In the genomic region with DNA sequence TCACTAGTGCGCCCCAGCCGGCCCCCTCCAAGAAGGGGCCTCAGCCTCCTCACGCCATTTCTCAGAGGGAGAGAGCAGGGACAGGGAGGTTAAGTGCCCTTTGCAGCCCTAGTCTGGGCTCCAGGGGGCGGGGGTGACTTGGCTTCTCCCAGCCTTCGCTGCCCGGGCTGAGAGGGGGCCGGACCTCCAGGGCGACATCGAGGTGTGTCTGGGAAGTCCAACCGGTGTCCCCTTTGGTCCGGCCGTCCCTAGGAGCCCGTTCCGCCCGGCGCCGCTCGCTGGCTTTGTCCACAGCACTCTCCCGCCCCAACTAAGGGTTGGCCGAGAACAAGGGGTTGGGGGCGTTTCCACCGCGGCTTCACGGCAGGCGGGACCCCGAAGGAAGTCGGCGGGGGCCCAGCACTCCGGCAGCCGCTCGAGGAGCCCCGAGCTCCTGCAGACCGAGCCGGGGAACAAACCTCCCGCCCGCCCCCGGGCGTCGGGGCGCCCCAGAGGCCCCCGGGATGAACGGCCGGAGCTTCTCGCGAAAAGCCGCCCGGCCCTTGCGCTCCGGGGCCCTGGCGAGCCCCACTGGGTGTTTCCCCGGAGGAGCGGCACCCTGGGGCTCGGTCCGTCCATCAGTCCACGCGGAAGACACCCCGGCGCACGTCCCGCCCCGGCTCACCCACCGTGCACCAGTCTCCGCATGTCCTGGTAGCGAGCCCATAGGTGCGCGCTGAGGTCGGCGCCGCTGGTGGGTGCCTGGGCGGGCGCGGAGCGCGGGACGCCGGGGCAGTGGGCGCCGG, we compare ENCODE assay signal across 1 cellular context.
TF ChIP-seq lines count a peak whose summit lies in the region.

No MANE protein-coding gene starts in this region.

TF ChIP-seq in HepG2, 621 proteins besides CTCF, POLR2A, EP300 and RAD21 (continued from another document and continues in another):
- TF ChIP-seq, protein P1, sequence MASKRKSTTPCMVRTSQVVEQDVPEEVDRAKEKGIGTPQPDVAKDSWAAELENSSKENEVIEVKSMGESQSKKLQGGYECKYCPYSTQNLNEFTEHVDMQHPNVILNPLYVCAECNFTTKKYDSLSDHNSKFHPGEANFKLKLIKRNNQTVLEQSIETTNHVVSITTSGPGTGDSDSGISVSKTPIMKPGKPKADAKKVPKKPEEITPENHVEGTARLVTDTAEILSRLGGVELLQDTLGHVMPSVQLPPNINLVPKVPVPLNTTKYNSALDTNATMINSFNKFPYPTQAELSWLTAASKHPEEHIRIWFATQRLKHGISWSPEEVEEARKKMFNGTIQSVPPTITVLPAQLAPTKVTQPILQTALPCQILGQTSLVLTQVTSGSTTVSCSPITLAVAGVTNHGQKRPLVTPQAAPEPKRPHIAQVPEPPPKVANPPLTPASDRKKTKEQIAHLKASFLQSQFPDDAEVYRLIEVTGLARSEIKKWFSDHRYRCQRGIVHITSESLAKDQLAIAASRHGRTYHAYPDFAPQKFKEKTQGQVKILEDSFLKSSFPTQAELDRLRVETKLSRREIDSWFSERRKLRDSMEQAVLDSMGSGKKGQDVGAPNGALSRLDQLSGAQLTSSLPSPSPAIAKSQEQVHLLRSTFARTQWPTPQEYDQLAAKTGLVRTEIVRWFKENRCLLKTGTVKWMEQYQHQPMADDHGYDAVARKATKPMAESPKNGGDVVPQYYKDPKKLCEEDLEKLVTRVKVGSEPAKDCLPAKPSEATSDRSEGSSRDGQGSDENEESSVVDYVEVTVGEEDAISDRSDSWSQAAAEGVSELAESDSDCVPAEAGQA (IDR thresholded peaks at IDR 0.05; ENCODE audit: low read depth) = no peak
- TF ChIP-seq, protein P1 (CRISPR knock-in tag; IDR thresholded peaks at IDR 0.05; ENCODE audit: borderline replicate concordance) = no peak
- TF ChIP-seq SOX6 (IDR thresholded peaks at IDR 0.05) = no peak
- TF ChIP-seq SOX6 (CRISPR knock-in tag; IDR thresholded peaks at IDR 0.05) = no peak
- TF ChIP-seq CBX5 (CRISPR knock-in tag; IDR thresholded peaks at IDR 0.05; ENCODE audit: borderline replicate concordance) = no peak
- TF ChIP-seq WIZ (CRISPR knock-in tag; IDR thresholded peaks at IDR 0.05) = no peak
- TF ChIP-seq, protein P2, sequence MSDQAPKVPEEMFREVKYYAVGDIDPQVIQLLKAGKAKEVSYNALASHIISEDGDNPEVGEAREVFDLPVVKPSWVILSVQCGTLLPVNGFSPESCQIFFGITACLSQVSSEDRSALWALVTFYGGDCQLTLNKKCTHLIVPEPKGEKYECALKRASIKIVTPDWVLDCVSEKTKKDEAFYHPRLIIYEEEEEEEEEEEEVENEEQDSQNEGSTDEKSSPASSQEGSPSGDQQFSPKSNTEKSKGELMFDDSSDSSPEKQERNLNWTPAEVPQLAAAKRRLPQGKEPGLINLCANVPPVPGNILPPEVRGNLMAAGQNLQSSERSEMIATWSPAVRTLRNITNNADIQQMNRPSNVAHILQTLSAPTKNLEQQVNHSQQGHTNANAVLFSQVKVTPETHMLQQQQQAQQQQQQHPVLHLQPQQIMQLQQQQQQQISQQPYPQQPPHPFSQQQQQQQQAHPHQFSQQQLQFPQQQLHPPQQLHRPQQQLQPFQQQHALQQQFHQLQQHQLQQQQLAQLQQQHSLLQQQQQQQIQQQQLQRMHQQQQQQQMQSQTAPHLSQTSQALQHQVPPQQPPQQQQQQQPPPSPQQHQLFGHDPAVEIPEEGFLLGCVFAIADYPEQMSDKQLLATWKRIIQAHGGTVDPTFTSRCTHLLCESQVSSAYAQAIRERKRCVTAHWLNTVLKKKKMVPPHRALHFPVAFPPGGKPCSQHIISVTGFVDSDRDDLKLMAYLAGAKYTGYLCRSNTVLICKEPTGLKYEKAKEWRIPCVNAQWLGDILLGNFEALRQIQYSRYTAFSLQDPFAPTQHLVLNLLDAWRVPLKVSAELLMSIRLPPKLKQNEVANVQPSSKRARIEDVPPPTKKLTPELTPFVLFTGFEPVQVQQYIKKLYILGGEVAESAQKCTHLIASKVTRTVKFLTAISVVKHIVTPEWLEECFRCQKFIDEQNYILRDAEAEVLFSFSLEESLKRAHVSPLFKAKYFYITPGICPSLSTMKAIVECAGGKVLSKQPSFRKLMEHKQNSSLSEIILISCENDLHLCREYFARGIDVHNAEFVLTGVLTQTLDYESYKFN (CRISPR knock-in tag; conservative IDR thresholded peaks at IDR 0.05) = 0 out of 2 replicates have a peak, but pooled peaks have one; percentile 12
- TF ChIP-seq SMARCE1 (IDR thresholded peaks at IDR 0.05; ENCODE audit: borderline replicate concordance) = no peak
- TF ChIP-seq, protein P3, sequence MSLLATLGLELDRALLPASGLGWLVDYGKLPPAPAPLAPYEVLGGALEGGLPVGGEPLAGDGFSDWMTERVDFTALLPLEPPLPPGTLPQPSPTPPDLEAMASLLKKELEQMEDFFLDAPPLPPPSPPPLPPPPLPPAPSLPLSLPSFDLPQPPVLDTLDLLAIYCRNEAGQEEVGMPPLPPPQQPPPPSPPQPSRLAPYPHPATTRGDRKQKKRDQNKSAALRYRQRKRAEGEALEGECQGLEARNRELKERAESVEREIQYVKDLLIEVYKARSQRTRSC (CRISPR knock-in tag; IDR thresholded peaks at IDR 0.05; ENCODE audit: low read depth) = no peak
- no peak for TF ChIP-seq BCL6 (CRISPR knock-in tag; IDR thresholded peaks at IDR 0.05)
- TF ChIP-seq SETDB1 (CRISPR knock-in tag; IDR thresholded peaks at IDR 0.05; ENCODE audit: borderline replicate concordance) = no peak
- TF ChIP-seq, protein P4, sequence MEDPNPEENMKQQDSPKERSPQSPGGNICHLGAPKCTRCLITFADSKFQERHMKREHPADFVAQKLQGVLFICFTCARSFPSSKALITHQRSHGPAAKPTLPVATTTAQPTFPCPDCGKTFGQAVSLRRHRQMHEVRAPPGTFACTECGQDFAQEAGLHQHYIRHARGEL (CRISPR knock-in tag; IDR thresholded peaks at IDR 0.05) = no peak
- TF ChIP-seq KAT8 (CRISPR knock-in tag; IDR thresholded peaks at IDR 0.05) = no peak
- no peak for TF ChIP-seq ZNF333 (CRISPR knock-in tag; IDR thresholded peaks at IDR 0.05; ENCODE audit: borderline replicate concordance)
- TF ChIP-seq, protein P5, sequence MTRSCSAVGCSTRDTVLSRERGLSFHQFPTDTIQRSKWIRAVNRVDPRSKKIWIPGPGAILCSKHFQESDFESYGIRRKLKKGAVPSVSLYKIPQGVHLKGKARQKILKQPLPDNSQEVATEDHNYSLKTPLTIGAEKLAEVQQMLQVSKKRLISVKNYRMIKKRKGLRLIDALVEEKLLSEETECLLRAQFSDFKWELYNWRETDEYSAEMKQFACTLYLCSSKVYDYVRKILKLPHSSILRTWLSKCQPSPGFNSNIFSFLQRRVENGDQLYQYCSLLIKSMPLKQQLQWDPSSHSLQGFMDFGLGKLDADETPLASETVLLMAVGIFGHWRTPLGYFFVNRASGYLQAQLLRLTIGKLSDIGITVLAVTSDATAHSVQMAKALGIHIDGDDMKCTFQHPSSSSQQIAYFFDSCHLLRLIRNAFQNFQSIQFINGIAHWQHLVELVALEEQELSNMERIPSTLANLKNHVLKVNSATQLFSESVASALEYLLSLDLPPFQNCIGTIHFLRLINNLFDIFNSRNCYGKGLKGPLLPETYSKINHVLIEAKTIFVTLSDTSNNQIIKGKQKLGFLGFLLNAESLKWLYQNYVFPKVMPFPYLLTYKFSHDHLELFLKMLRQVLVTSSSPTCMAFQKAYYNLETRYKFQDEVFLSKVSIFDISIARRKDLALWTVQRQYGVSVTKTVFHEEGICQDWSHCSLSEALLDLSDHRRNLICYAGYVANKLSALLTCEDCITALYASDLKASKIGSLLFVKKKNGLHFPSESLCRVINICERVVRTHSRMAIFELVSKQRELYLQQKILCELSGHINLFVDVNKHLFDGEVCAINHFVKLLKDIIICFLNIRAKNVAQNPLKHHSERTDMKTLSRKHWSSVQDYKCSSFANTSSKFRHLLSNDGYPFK (CRISPR knock-in tag; IDR thresholded peaks at IDR 0.05; ENCODE audit: borderline replicate concordance) = no peak
- TF ChIP-seq CHD2 (IDR thresholded peaks at IDR 0.05; ENCODE audit: low read depth, low read length) = no peak
- TF ChIP-seq FLYWCH1 (CRISPR knock-in tag; IDR thresholded peaks at IDR 0.05) = no peak
- TF ChIP-seq ZNF350 (CRISPR knock-in tag; IDR thresholded peaks at IDR 0.05; ENCODE audit: borderline replicate concordance, low read depth) = no peak
- TF ChIP-seq ZNF34 (CRISPR knock-in tag; IDR thresholded peaks at IDR 0.05; ENCODE audit: borderline replicate concordance) = no peak
- 0 out of 2 replicates have a peak, but pooled peaks have one; percentile 25 for TF ChIP-seq ZNF329 (CRISPR knock-in tag; IDR thresholded peaks at IDR 0.05; ENCODE audit: low read depth)
- no peak for TF ChIP-seq TAF15 (IDR thresholded peaks at IDR 0.05; ENCODE audit: low read depth, low read length, poor library complexity, severe bottlenecking)
- no peak for TF ChIP-seq ZNF768 (CRISPR knock-in tag; IDR thresholded peaks at IDR 0.05)
- TF ChIP-seq ZNF275 (CRISPR knock-in tag; IDR thresholded peaks at IDR 0.05; ENCODE audit: borderline replicate concordance) = no peak
- TF ChIP-seq FOXO1 (CRISPR knock-in tag; IDR thresholded peaks at IDR 0.05) = no peak
- no peak for TF ChIP-seq DMTF1 (CRISPR knock-in tag; IDR thresholded peaks at IDR 0.05)
- no peak for TF ChIP-seq ZNF281 (CRISPR knock-in tag; IDR thresholded peaks at IDR 0.05; ENCODE audit: borderline replicate concordance)
- TF ChIP-seq JARID2 (CRISPR knock-in tag; IDR thresholded peaks at IDR 0.05; ENCODE audit: insufficient replicate concordance) = no peak
- no peak for TF ChIP-seq ZNF143 (CRISPR knock-in tag; IDR thresholded peaks at IDR 0.05)
- no peak for TF ChIP-seq DNMT1 (CRISPR knock-in tag; IDR thresholded peaks at IDR 0.05)
- 0 out of 2 replicates have a peak, but pooled peaks have one; percentile 16 for TF ChIP-seq NRL (CRISPR knock-in tag; IDR thresholded peaks at IDR 0.05; ENCODE audit: borderline replicate concordance)
- TF ChIP-seq NFIB (CRISPR knock-in tag; IDR thresholded peaks at IDR 0.05; ENCODE audit: borderline replicate concordance) = no peak
- TF ChIP-seq E2F2 (CRISPR knock-in tag; IDR thresholded peaks at IDR 0.05; ENCODE audit: borderline replicate concordance) = no peak
- no peak for TF ChIP-seq CC2D1A (CRISPR knock-in tag; IDR thresholded peaks at IDR 0.05)
